28 cellular contexts compared by ENCODE assay signal in genomic region chr4:4867745-4868505, GRCh38. TPM values are rescaled to one million over a fixed set of nuclear protein-coding genes. Genes with fewer than 3 reads are reported as not detected.
DNase-seq lines count a peak whose midpoint lies in the region; ATAC-seq, FAIRE-seq and TF ChIP-seq lines count a peak whose summit lies in the region.
"Had no signal": no experiment of that assay in that cellular context is flagged by ENCODE, and none has a peak within 500 bp of the region (broad histone marks: within the 10 kb centered on the region; RNA-seq: fewer than 3 reads in every experiment).

No MANE protein-coding gene starts in this region.

- H3K27ac ChIP-seq in right cardiac atrium (ENCODE audit: low read length) (no peak overlapping the region), right atrium auricular region (no peak overlapping the region), hepatocyte (peak overlapping the region; percentile 89), subcutaneous abdominal adipose tissue (ENCODE audit: low read depth, low read length) (no peak overlapping the region)
- H3K27ac ChIP-seq: adrenal gland, esophagus muscularis mucosa, stomach, tibial artery had no signal

- H3K4me1 ChIP-seq in right cardiac atrium (ENCODE audit: control insufficient read depth, insufficient read depth, low read length): peaks cover 4% of the 10 kb centered on the region
- peaks cover 0 to 55% of the 10 kb centered on the region in 2 donors for H3K4me1 ChIP-seq in right atrium auricular region
- peaks cover 19% of the 10 kb centered on the region for H3K4me1 ChIP-seq in hepatocyte (ENCODE audit: insufficient read depth)
- H3K4me1 ChIP-seq in subcutaneous abdominal adipose tissue (ENCODE audit: control insufficient read depth in 5 of 5, insufficient read depth in 5 of 5, low read length in 5 of 5): peaks cover 2 to 44% (median 35%) of the 10 kb centered on the region in 5 donors
- H3K4me1 ChIP-seq: adrenal gland, HAP-1 had no signal

- peaks cover 7% of the 10 kb centered on the region for H3K36me3 Mint-ChIP-seq in activated CD8-positive, alpha-beta memory T cell treated with anti-CD3 and anti-CD28 coated beads, Interleukin-2, amount 10 ng/mL, durations not matched to agents 7 days and 5 days
- H3K36me3 Mint-ChIP-seq: CD8-positive, alpha-beta T cell; natural killer cell had no signal

- H3K27me3 ChIP-seq in right cardiac atrium (ENCODE audit: control insufficient read depth, insufficient read depth): no peaks in the 10 kb centered on the region
- H3K27me3 ChIP-seq in right atrium auricular region: peaks cover 76 to 78% of the 10 kb centered on the region in 2 donors
- H3K27me3 ChIP-seq in hepatocyte: peaks cover 95% of the 10 kb centered on the region
- peaks cover 52 to 85% (median 65%) of the 10 kb centered on the region in 5 donors for H3K27me3 ChIP-seq in subcutaneous abdominal adipose tissue (ENCODE audit: control insufficient read depth in 5 of 5, insufficient read depth in 4 of 5, low read length in 5 of 5)

- peaks cover 6% of the 10 kb centered on the region for H3K4me1 Mint-ChIP-seq in activated CD8-positive, alpha-beta memory T cell treated with anti-CD3 and anti-CD28 coated beads, Interleukin-2, amount 10 ng/mL, durations not matched to agents 7 days and 5 days

- H3K4me3 Mint-ChIP-seq in activated CD8-positive, alpha-beta memory T cell treated with anti-CD3 and anti-CD28 coated beads, Interleukin-2, amount 10 ng/mL, durations not matched to agents 7 days and 5 days: no peak overlapping the region
- H3K4me3 Mint-ChIP-seq: activated CD8-positive, alpha-beta T cell treated with anti-CD3 and anti-CD28 coated beads for 36 hours; activated naive CD4-positive, alpha-beta T cell treated with anti-CD3 and anti-CD28 coated beads, Interleukin-2, amount 10 ng/mL, durations not matched to agents 7 days and 5 days; CD8-positive, alpha-beta T cell had no signal

- DNase-seq in right cardiac atrium (peak in 1 of 3 donors; percentile 41), right atrium auricular region (ENCODE audit: low spot score) (no peak), HTR-8/SVneo (ENCODE audit: insufficient read length, low spot score) (no peak), hepatocyte (ENCODE audit: low spot score) (peak; percentile 33), left lobe of liver (ENCODE audit: low spot score) (no peak), sciatic nerve (ENCODE audit: low spot score) (no peak)
- no peak for DNase-seq in activated CD8-positive, alpha-beta memory T cell treated with anti-CD3 and anti-CD28 coated beads, Interleukin-2, amount 10 ng/mL, durations not matched to agents 7 days and 5 days
- DNase-seq: activated CD4-positive, alpha-beta T cell treated with anti-CD3 and anti-CD28 coated beads for 1 hour; activated CD8-positive, alpha-beta T cell treated with anti-CD3 and anti-CD28 coated beads for 36 hours; activated naive CD4-positive, alpha-beta T cell treated with anti-CD3 and anti-CD28 coated beads, Interleukin-2, amount 10 ng/mL, durations not matched to agents 7 days and 5 days; adrenal gland; CD8-positive, alpha-beta T cell; cerebellar nuclear complex; Kasumi-1; mucosa of descending colon; natural killer cell; NCI-H1436 treated with DMSO at 0.1 percent for 48 hours; spleen; stimulated activated CD8-positive, alpha-beta memory T cell treated with anti-CD3 and anti-CD28 coated beads, Interleukin-4, amount 100 ng/mL, for 48 hours; stomach; tibial artery had no signal

- H3K4me2 ChIP-seq in hepatocyte: peak overlapping the region; percentile 87

- H2AFZ ChIP-seq in hepatocyte: no peak overlapping the region

- peaks cover 79% of the 10 kb centered on the region for H3K27me3 Mint-ChIP-seq in activated CD8-positive, alpha-beta memory T cell treated with anti-CD3 and anti-CD28 coated beads, Interleukin-2, amount 10 ng/mL, durations not matched to agents 7 days and 5 days
- H3K27me3 Mint-ChIP-seq: activated naive CD4-positive, alpha-beta T cell treated with anti-CD3 and anti-CD28 coated beads, Interleukin-2, amount 10 ng/mL, durations not matched to agents 7 days and 5 days had no signal

- H3K36me3 ChIP-seq in right atrium auricular region (no peaks in the 10 kb centered on the region), hepatocyte (replicated peaks; ENCODE audit: insufficient read depth, low read depth) (no peaks in the 10 kb centered on the region), subcutaneous abdominal adipose tissue (ENCODE audit: control insufficient read depth in 5 of 5, insufficient read depth in 5 of 5, low read length in 5 of 5) (peaks cover 0 to 12% (median 8%) of the 10 kb centered on the region in 5 donors)
- H3K36me3 ChIP-seq: stomach had no signal

- CTCF ChIA-PET in activated CD8-positive, alpha-beta memory T cell treated with anti-CD3 and anti-CD28 coated beads, Interleukin-2, amount 10 ng/mL, durations not matched to agents 7 days and 5 days (lab: Charles Lee): no interaction called here

- peak; percentile 68 for FAIRE-seq in HTR-8/SVneo (lab: Jason Lieb, UNC)
- FAIRE-seq: frontal cortex, GM18507 had no signal

- no peak overlapping the region for H3K27ac Mint-ChIP-seq in activated CD8-positive, alpha-beta memory T cell treated with anti-CD3 and anti-CD28 coated beads, Interleukin-2, amount 10 ng/mL, durations not matched to agents 7 days and 5 days
- H3K27ac Mint-ChIP-seq: activated CD8-positive, alpha-beta T cell treated with anti-CD3 and anti-CD28 coated beads for 36 hours; activated naive CD4-positive, alpha-beta T cell treated with anti-CD3 and anti-CD28 coated beads, Interleukin-2, amount 10 ng/mL, durations not matched to agents 7 days and 5 days; CD8-positive, alpha-beta T cell; natural killer cell had no signal

- H3K9me2 ChIP-seq in hepatocyte (replicated peaks; ENCODE audit: insufficient read depth): no peaks in the 10 kb centered on the region

- H3K9me3 ChIP-seq in right cardiac atrium (ENCODE audit: control insufficient read depth, low read length) (no peaks in the 10 kb centered on the region), right atrium auricular region (no peaks in the 10 kb centered on the region), hepatocyte (ENCODE audit: low read depth) (no peaks in the 10 kb centered on the region), subcutaneous abdominal adipose tissue (ENCODE audit: control insufficient read depth in 5 of 5, low read length in 5 of 5) (no peaks in the 10 kb centered on the region)
- H3K9me3 ChIP-seq: adrenal gland, esophagus muscularis mucosa, HAP-1, heart right ventricle, mucosa of descending colon, stomach, tibial artery had no signal

- TF ChIP-seq CTCF in right atrium auricular region (IDR thresholded peaks at IDR 0.05) (no peak), hepatocyte (IDR thresholded peaks at IDR 0.05; ENCODE audit: poor library complexity) (no peak)

- H3K79me2 ChIP-seq in hepatocyte: peaks cover 8% of the 10 kb centered on the region

- ATAC-seq in right cardiac atrium: no peak
- no peak for ATAC-seq in left lobe of liver
- ATAC-seq in activated CD8-positive, alpha-beta memory T cell treated with anti-CD3 and anti-CD28 coated beads, Interleukin-2, amount 10 ng/mL, durations not matched to agents 7 days and 5 days: no peak
- no peak for ATAC-seq in sciatic nerve
- ATAC-seq: CD8-positive, alpha-beta T cell had no signal

- WGBS in right cardiac atrium: 13% methylated on average over 28 of the region's 28 CpGs
- WGBS in hepatocyte (ENCODE audit: low lambda C conversion rate, missing lambda C conversion rate): 35% methylated on average over 22 of the region's 28 CpGs

- intact Hi-C loops in right cardiac atrium (cut with DNase I) (no loop called here), sciatic nerve (cut with DNase I) (no loop called here)

- no peak overlapping the region for H3K9ac ChIP-seq in subcutaneous abdominal adipose tissue (ENCODE audit: low read length in 5 of 5)

- H3K9me3 Mint-ChIP-seq in activated CD8-positive, alpha-beta memory T cell treated with anti-CD3 and anti-CD28 coated beads, Interleukin-2, amount 10 ng/mL, durations not matched to agents 7 days and 5 days (ENCODE audit: low read depth): no peaks in the 10 kb centered on the region
- H3K9me3 Mint-ChIP-seq: activated CD8-positive, alpha-beta T cell treated with anti-CD3 and anti-CD28 coated beads for 36 hours; activated naive CD4-positive, alpha-beta T cell treated with anti-CD3 and anti-CD28 coated beads, Interleukin-2, amount 10 ng/mL, durations not matched to agents 7 days and 5 days; CD8-positive, alpha-beta T cell; natural killer cell had no signal

- peaks cover 3% of the 10 kb centered on the region for H4K20me1 ChIP-seq in hepatocyte (ENCODE audit: insufficient read depth, poor library complexity, severe bottlenecking)

- peak overlapping the region; percentile 1 for H3K4me3 ChIP-seq in right cardiac atrium (ENCODE audit: low read length)
- no peak overlapping the region for H3K4me3 ChIP-seq in right atrium auricular region
- H3K4me3 ChIP-seq in hepatocyte: no peak overlapping the region
- peak overlapping the region in 3 of 5 donors; percentile 13 to 53 (median 46) for H3K4me3 ChIP-seq in subcutaneous abdominal adipose tissue (ENCODE audit: low read depth in 1 of 5, low read length in 5 of 5)
- H3K4me3 ChIP-seq: adrenal gland, HAP-1, mucosa of descending colon, tibial artery had no signal

RNA-seq across cellular contexts. Expression of gene MSX1, which starts 8.5 kb away (rescaled TPM):
- 1 to 10 TPM; 1.8 to 2.8 (median 2.1) TPM for total RNA-seq in right cardiac atrium
- polyA plus RNA-seq in right cardiac atrium: 3.6 TPM
- total RNA-seq in right atrium auricular region: 1 to 10 TPM; 1.4 to 2.9 TPM
- 25.4 and 25.7 TPM in 2 replicates for total RNA-seq in hepatocyte
- polyA plus RNA-seq in hepatocyte: 22.9 and 30.4 TPM in 2 replicates
- total RNA-seq in left lobe of liver: 0.33 TPM
- total RNA-seq in activated CD8-positive, alpha-beta memory T cell treated with anti-CD3 and anti-CD28 coated beads, Interleukin-2, amount 10 ng/mL, durations not matched to agents 7 days and 5 days: under 1 TPM in 1 of 2 experiments, not detected in 1; 0.12 TPM
- 7.5 TPM for total RNA-seq in sciatic nerve
- total RNA-seq: CD8-positive, alpha-beta T cell; natural killer cell; T-helper 2 cell treated with Interferon-gamma antibody and Interleukin-4, amounts not matched to agents 100 ng/mL and 5 ng/mL, for 36 hours had no signal

Comparison
In these comparisons a context has a peak if more than half of its experiments do, and no peak if none do; other contexts are left out.
1. H3K4me3 ChIP-seq: peak in right cardiac atrium (single experiment) and subcutaneous abdominal adipose tissue (3 of 5); none in right atrium auricular region (0 of 2) and hepatocyte (single experiment).